Comparison of ENCODE assay signal across 25 cellular contexts in genomic region chr20:62332989-62333819, GRCh38.
"Had no signal": no experiment of that assay in that cellular context is flagged by ENCODE, and none has a peak within 500 bp of the region (broad histone marks: within the 10 kb centered on the region; RNA-seq: fewer than 3 reads in every experiment).

No MANE protein-coding gene starts in this region.

- H3K4me1 ChIP-seq: adrenal gland, SJCRH30 had no signal

- H3K27ac ChIP-seq: adrenal gland, SJCRH30 had no signal

- H3K27ac Mint-ChIP-seq: activated CD8-positive, alpha-beta T cell treated with anti-CD3 and anti-CD28 coated beads, Interleukin-2, amount 10 ng/mL, durations not matched to agents 7 days and 5 days; activated naive CD8-positive, alpha-beta T cell treated with anti-CD3 and anti-CD28 coated beads, Interleukin-2, amount 10 ng/mL, durations not matched to agents 7 days and 5 days had no signal

- H3K4me3 Mint-ChIP-seq: activated CD8-positive, alpha-beta T cell treated with anti-CD3 and anti-CD28 coated beads, Interleukin-2, amount 10 ng/mL, durations not matched to agents 7 days and 5 days; activated naive CD8-positive, alpha-beta T cell treated with anti-CD3 and anti-CD28 coated beads, Interleukin-2, amount 10 ng/mL, durations not matched to agents 7 days and 5 days had no signal

- H3K27me3 ChIP-seq: adrenal gland, SJCRH30 had no signal

- ATAC-seq: activated CD8-positive, alpha-beta T cell treated with anti-CD3 and anti-CD28 coated beads, Interleukin-2, amount 10 ng/mL, durations not matched to agents 7 days and 5 days had no signal

- H3K4me1 Mint-ChIP-seq: activated naive CD8-positive, alpha-beta T cell treated with anti-CD3 and anti-CD28 coated beads, Interleukin-2, amount 10 ng/mL, durations not matched to agents 7 days and 5 days had no signal

- H3K9me3 ChIP-seq: adrenal gland, SJCRH30, SK-N-SH had no signal

- H3K36me3 Mint-ChIP-seq: activated naive CD8-positive, alpha-beta T cell treated with anti-CD3 and anti-CD28 coated beads, Interleukin-2, amount 10 ng/mL, durations not matched to agents 7 days and 5 days had no signal

- H3K9me3 Mint-ChIP-seq: activated naive CD8-positive, alpha-beta T cell treated with anti-CD3 and anti-CD28 coated beads, Interleukin-2, amount 10 ng/mL, durations not matched to agents 7 days and 5 days had no signal

- H3K4me3 ChIP-seq: adrenal gland, SJCRH30 had no signal

- DNase-seq: activated CD4-positive, alpha-beta T cell treated with anti-CD3 and anti-CD28 coated beads for 48 hours; activated CD4-positive, alpha-beta T cell treated with anti-CD3 and anti-CD28 coated beads, Interleukin-2, amount 50 U/mL, for 4 hours; activated CD4-positive, CD25-positive, alpha-beta regulatory T cell treated with anti-CD3 and anti-CD28 coated beads, Interleukin-2, amount 50 U/mL, for 72 hours; activated CD8-positive, alpha-beta memory T cell treated with anti-CD3 and anti-CD28 coated beads, Interleukin-2, amount 50 U/mL, for 48 hours; activated CD8-positive, alpha-beta T cell treated with anti-CD3 and anti-CD28 coated beads, Interleukin-2, amount 10 ng/mL, durations not matched to agents 7 days and 5 days; activated naive CD4-positive, alpha-beta T cell treated with anti-CD3 and anti-CD28 coated beads, Interleukin-2, amount 50 U/mL, for 16 hours; activated naive CD8-positive, alpha-beta T cell treated with anti-CD3 and anti-CD28 coated beads, Interleukin-2, amount 10 ng/mL, durations not matched to agents 7 days and 5 days; activated T-cell treated with anti-CD3 and anti-CD28 coated beads, Interleukin-2, amount 50 U/mL, for 1 hour; adrenal gland; anterior cingulate cortex; caudate nucleus; KG1; MV-4-11; NCI-H1092 treated with DMSO at 0.1 percent for 48 hours; NCI-H1436; NCI-H1694 treated with DMSO at 0.1 percent for 48 hours; NCI-H2029 treated with DMSO at 0.1 percent for 48 hours; NCI-H345; NCI-H510A treated with DMSO at 0.1 percent for 48 hours; NCI-H69; NK-92 treated with Interleukin-12 subunit alpha and Interleukin-12 subunit beta, amount 100 ng/mL, for 24 hours; Right ventricle myocardium superior; SJCRH30; SK-N-SH; SW 1271 had no signal
